ENCODE assay signal across 11 cellular contexts in the genomic region with DNA sequence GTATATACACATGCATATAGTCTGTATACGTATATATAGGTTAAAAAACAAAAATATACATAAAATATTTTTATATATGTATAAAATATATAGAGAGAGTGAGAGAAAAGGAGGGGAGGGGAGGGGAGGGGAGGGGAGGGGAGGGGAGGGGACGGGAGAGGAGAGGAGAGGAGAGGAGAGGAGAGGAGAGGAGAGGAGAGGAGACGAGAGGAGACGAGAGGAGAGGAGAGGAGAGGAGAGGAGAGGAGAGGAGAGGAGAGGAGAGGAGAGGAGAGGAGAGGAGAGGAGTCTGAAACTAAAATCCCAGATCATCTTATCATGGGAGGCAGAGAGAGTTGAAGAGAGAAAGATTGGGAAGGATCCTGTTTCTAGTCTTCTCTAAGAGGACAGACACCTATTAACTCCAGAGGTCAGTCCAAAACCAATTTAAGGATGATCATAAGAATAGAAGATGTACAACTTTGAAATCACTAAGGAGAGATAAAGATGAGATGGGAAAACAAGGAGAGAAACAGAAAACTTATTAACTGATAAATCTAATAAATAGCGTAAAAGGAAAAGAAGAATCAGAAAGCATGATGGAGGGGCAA.
"Had no signal": no experiment of that assay in that cellular context is flagged by ENCODE, and none has a peak within 500 bp of the region (broad histone marks: within the 10 kb centered on the region; RNA-seq: fewer than 3 reads in every experiment).

No MANE protein-coding gene starts in this region.

- H3K4me3 ChIP-seq: GM23248, GM23338, HAP-1 had no signal

- ATAC-seq: GM23338, HCT116 had no signal

- H3K27ac Mint-ChIP-seq: GM23338, HFFc6 had no signal

- FAIRE-seq: H1, H54 had no signal

- H3K4me2 ChIP-seq: GM23338 had no signal

- DNase-seq: GM23248, GOT3, H7, H9, HCEC 1CT, HFFc6 had no signal

- H3K27ac ChIP-seq: GM23248 had no signal

- H3K9me3 Mint-ChIP-seq: GM23338, H9, HFFc6 had no signal

- H3K9me3 ChIP-seq: HAP-1 had no signal

- H3K36me3 ChIP-seq: HAP-1 had no signal

- H3K9ac ChIP-seq: GM23248 had no signal

- H3K4me3 Mint-ChIP-seq: GM23338, H9, HFFc6 had no signal

- H2AFZ ChIP-seq: GM23248, GM23338 had no signal
